ENCODE assay signal across 8 cellular contexts in genomic region chr6:32195902-32196681, GRCh38. TPM values are rescaled to one million over a fixed set of nuclear protein-coding genes. Genes with fewer than 3 reads are reported as not detected.
DNase-seq lines count a peak whose midpoint lies in the region; ATAC-seq and TF ChIP-seq lines count a peak whose summit lies in the region.

No MANE protein-coding gene starts in this region.

- peak; percentile 86 for ATAC-seq in GM19025 (IDR thresholded peaks at IDR 0.05; ENCODE audit: low read depth, unreplicated experiment)
- ATAC-seq in HG03196 (IDR thresholded peaks at IDR 0.05; ENCODE audit: unreplicated experiment): peak; percentile 75
- ATAC-seq in memory B cell (ENCODE audit: low read depth): peak; percentile 79

- no peaks in the 10 kb centered on the region for H3K9me3 Mint-ChIP-seq in memory B cell

- TF ChIP-seq CTCF in BJ (IDR thresholded peaks at IDR 0.05; ENCODE audit: insufficient read depth, low read depth, low read length): no peak

- CTCF ChIA-PET in BJ (lab: Yijun Ruan, JAX): interaction anchor here (0.6 to 2.2 kb wide), 14 partner anchors 11 to 405 kb away, joined by 3 to 10 read pairs (median 5); partner anchors contain the start of genes AGPAT1 and EGFL8

- peaks cover 4% of the 10 kb centered on the region for H3K4me1 ChIP-seq in endocrine pancreas (ENCODE audit: control insufficient read depth, insufficient read depth, low read length)

- H3K9ac ChIP-seq in endocrine pancreas (ENCODE audit: control insufficient read depth, insufficient read depth, low read length): peak overlapping the region; percentile 97

- H3K4me3 Mint-ChIP-seq in memory B cell: peak overlapping the region; percentile 98

- H3K36me3 Mint-ChIP-seq in memory B cell: peaks cover 11% of the 10 kb centered on the region

- H3K36me3 ChIP-seq in BJ (ENCODE audit: control insufficient read depth, insufficient read depth, low read length) (no peaks in the 10 kb centered on the region), endocrine pancreas (ENCODE audit: control insufficient read depth, insufficient read depth, low read length) (no peaks in the 10 kb centered on the region)

- DNase-seq in BJ (ENCODE audit: low read depth): no peak
- peak; percentile 88 for DNase-seq in NCI-H510A (lab: John Stamatoyannopoulos, UW)
- DNase-seq in activated CD4-positive, alpha-beta T cell treated with anti-CD3 and anti-CD28 coated beads, Interleukin-2, amount 50 U/mL, for 4 hours: peak; percentile 25 to 32
- DNase-seq in memory B cell (ENCODE audit: low spot score in 2 of 2): peak; percentile 93 to 99
- DNase-seq in stimulated activated CD8-positive, alpha-beta memory T cell treated with anti-CD3 and anti-CD28 coated beads, Interleukin-2, amount 100 ng/mL, for 1 hour (ENCODE audit: low read depth in 2 of 2): peak; percentile 27 to 39

- no peaks in the 10 kb centered on the region for H3K9me3 ChIP-seq in endocrine pancreas (ENCODE audit: control insufficient read depth, low read length)

- H3K27ac Mint-ChIP-seq in memory B cell: peak overlapping the region; percentile 99

- POLR2A ChIA-PET in BJ (lab: Charles Lee): interaction anchor here (0.6 to 1.5 kb wide), 4 partner anchors 19 to 776 kb away, joined by 3 to 5 read pairs (median 3); no protein-coding TSS in a partner anchor

- H3K27me3 ChIP-seq in BJ (ENCODE audit: control insufficient read depth, insufficient read depth, low read length) (peaks cover 1% of the 10 kb centered on the region; the same call in 1 of the 2 replicates), endocrine pancreas (ENCODE audit: control insufficient read depth, insufficient read depth, low read length) (no peaks in the 10 kb centered on the region)

- peak overlapping the region; percentile 81 for H3K4me3 ChIP-seq in BJ (ENCODE audit: low read depth, low read length)
- peak overlapping the region; percentile 41 for H3K4me3 ChIP-seq in endocrine pancreas (ENCODE audit: control insufficient read depth, insufficient read depth, low read length)

- H3K4me1 Mint-ChIP-seq in memory B cell: peaks cover 30% of the 10 kb centered on the region

- no peaks in the 10 kb centered on the region for H3K27me3 Mint-ChIP-seq in memory B cell

RNA-seq across cellular contexts. Expression of gene GPSM3, which starts 3.6 kb away (rescaled TPM):
- 9.8 and 13.3 TPM in 2 replicates for polyA plus RNA-seq in BJ (2011; rRNA removed)
- 6.9 and 8.3 TPM in 2 replicates for polyA minus RNA-seq in BJ (2011; rRNA and poly(A)+ RNA removed)

RNA-seq across cellular contexts. Expression of gene PBX2, which starts 6.1 kb away (rescaled TPM):
- 59.5 and 73.5 TPM in 2 replicates for polyA plus RNA-seq in BJ (2011; rRNA removed)
- 19.9 and 41.0 TPM in 2 replicates for polyA minus RNA-seq in BJ (2011; rRNA and poly(A)+ RNA removed)

RNA-seq across cellular contexts. Expression of gene AGER, which starts 12.0 kb away (rescaled TPM):
- 2.4 and 2.6 TPM in 2 replicates for polyA plus RNA-seq in BJ (2011; rRNA removed)
- 0.36 and 1.00 TPM in 2 replicates for polyA minus RNA-seq in BJ (2011; rRNA and poly(A)+ RNA removed)

RNA-seq across cellular contexts. Expression of gene RNF5, which starts 17.9 kb away (rescaled TPM):
- polyA plus RNA-seq in BJ (2011; rRNA removed): 40.2 and 44.4 TPM in 2 replicates
- 16.2 and 22.9 TPM in 2 replicates for polyA minus RNA-seq in BJ (2011; rRNA and poly(A)+ RNA removed)

RNA-seq across cellular contexts. Expression of gene AGPAT1, which starts 20.2 kb away (rescaled TPM):
- 117 and 158 TPM in 2 replicates for polyA plus RNA-seq in BJ (2011; rRNA removed)
- 114 and 212 TPM in 2 replicates for polyA minus RNA-seq in BJ (2011; rRNA and poly(A)+ RNA removed)
